1 cellular context compared by ENCODE assay signal in the genomic region with DNA sequence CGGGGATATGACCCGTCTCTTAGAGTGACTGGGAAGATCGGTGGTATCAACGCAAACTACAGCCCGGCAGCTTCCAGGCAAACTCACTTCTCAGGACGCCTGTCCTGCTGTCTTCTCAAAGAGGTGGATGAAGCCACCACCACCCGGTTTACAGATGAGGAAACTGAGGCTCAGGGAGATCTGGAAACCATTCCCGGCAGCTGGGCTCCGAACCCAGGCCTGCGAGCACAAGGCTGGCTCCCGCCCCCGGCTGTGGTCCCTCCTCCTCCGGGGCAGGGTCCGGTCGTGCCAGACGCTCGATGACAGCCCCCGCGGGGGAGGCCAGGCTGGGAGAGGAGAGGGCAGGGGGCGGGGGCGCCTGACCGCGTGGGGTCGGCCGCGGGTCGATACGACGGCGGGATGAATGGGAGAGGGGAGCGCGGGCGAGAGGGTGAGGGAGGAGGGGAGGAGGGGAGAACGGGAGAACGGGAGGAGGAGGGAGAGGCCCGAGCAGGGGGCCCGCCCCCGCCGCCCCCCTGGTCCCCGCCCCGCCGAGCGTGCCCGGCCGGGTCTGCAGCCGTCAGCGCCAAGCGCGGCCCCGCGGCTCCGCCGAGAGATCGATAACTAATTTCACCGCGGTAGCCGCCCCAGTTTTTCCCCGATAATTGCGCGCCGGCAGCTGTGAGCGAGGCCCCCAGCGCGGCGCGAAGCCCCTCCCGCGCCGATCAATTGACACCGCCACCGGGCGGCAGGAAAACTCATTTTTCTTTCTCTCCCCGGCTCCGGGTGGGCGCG.
TF ChIP-seq lines count a peak whose summit lies in the region.

No MANE protein-coding gene starts in this region.

TF ChIP-seq in HepG2, 621 proteins besides CTCF, POLR2A, EP300 and RAD21 (continued from another document and continues in another):
- TF ChIP-seq, protein P1, sequence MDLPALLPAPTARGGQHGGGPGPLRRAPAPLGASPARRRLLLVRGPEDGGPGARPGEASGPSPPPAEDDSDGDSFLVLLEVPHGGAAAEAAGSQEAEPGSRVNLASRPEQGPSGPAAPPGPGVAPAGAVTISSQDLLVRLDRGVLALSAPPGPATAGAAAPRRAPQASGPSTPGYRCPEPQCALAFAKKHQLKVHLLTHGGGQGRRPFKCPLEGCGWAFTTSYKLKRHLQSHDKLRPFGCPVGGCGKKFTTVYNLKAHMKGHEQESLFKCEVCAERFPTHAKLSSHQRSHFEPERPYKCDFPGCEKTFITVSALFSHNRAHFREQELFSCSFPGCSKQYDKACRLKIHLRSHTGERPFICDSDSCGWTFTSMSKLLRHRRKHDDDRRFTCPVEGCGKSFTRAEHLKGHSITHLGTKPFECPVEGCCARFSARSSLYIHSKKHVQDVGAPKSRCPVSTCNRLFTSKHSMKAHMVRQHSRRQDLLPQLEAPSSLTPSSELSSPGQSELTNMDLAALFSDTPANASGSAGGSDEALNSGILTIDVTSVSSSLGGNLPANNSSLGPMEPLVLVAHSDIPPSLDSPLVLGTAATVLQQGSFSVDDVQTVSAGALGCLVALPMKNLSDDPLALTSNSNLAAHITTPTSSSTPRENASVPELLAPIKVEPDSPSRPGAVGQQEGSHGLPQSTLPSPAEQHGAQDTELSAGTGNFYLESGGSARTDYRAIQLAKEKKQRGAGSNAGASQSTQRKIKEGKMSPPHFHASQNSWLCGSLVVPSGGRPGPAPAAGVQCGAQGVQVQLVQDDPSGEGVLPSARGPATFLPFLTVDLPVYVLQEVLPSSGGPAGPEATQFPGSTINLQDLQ (CRISPR knock-in tag; IDR thresholded peaks at IDR 0.05), result no peak
- TF ChIP-seq EHMT2 (IDR thresholded peaks at IDR 0.05; ENCODE audit: borderline replicate concordance, low read depth, low read length) (no peak), ZNF629 (CRISPR knock-in tag; conservative IDR thresholded peaks at IDR 0.05) (peak; percentile 51), ZBTB21 (CRISPR knock-in tag; IDR thresholded peaks at IDR 0.05) (no peak), BCL6 (CRISPR knock-in tag; IDR thresholded peaks at IDR 0.05) (peak; percentile 60), ZMAT3 (CRISPR knock-in tag; conservative IDR thresholded peaks at IDR 0.05) (no peak), SKI (IDR thresholded peaks at IDR 0.05; ENCODE audit: partially characterized antibody) (no peak), PHB2 (IDR thresholded peaks at IDR 0.05; ENCODE audit: partially characterized antibody) (no peak), ZNF556 (CRISPR knock-in tag; IDR thresholded peaks at IDR 0.05; ENCODE audit: borderline replicate concordance) (peak; percentile 80), HDAC2 (CRISPR knock-in tag; IDR thresholded peaks at IDR 0.05) (no peak), SPEN (CRISPR knock-in tag; IDR thresholded peaks at IDR 0.05; ENCODE audit: low read depth) (0 out of 2 replicates have a peak, but pooled peaks have one; percentile 39), ZNF180 (CRISPR knock-in tag; IDR thresholded peaks at IDR 0.05; ENCODE audit: borderline replicate concordance, low read depth) (no peak), ATRX (CRISPR knock-in tag; IDR thresholded peaks at IDR 0.05; ENCODE audit: borderline replicate concordance) (no peak), THAP11 (CRISPR knock-in tag; IDR thresholded peaks at IDR 0.05) (no peak), PRPF4 (IDR thresholded peaks at IDR 0.05; ENCODE audit: low read depth, low read length, poor library complexity, severe bottlenecking) (no peak), HIVEP1 (CRISPR knock-in tag; IDR thresholded peaks at IDR 0.05) (peak; percentile 58; the same call in 1 of the 2 replicates), ZNF607 (CRISPR knock-in tag; IDR thresholded peaks at IDR 0.05; ENCODE audit: borderline replicate concordance) (peak; percentile 74), ZNF33B (CRISPR knock-in tag; IDR thresholded peaks at IDR 0.05) (no peak), SAFB2 (CRISPR knock-in tag; IDR thresholded peaks at IDR 0.05; ENCODE audit: borderline replicate concordance, low read depth) (0 out of 2 replicates have a peak, but pooled peaks have one; percentile 29), ZNF10 (CRISPR knock-in tag; IDR thresholded peaks at IDR 0.05; ENCODE audit: borderline replicate concordance, low read depth) (no peak), KLF6 (CRISPR knock-in tag; IDR thresholded peaks at IDR 0.05) (no peak), ZNF30 (CRISPR knock-in tag; IDR thresholded peaks at IDR 0.05) (no peak), KLF12 (CRISPR knock-in tag; IDR thresholded peaks at IDR 0.05; ENCODE audit: borderline replicate concordance) (0 out of 2 replicates have a peak, but pooled peaks have one; percentile 30), TCF7 (IDR thresholded peaks at IDR 0.05; ENCODE audit: low read depth) (peak; percentile 56; the same call in 1 of the 2 replicates)
- TF ChIP-seq, protein P2, sequence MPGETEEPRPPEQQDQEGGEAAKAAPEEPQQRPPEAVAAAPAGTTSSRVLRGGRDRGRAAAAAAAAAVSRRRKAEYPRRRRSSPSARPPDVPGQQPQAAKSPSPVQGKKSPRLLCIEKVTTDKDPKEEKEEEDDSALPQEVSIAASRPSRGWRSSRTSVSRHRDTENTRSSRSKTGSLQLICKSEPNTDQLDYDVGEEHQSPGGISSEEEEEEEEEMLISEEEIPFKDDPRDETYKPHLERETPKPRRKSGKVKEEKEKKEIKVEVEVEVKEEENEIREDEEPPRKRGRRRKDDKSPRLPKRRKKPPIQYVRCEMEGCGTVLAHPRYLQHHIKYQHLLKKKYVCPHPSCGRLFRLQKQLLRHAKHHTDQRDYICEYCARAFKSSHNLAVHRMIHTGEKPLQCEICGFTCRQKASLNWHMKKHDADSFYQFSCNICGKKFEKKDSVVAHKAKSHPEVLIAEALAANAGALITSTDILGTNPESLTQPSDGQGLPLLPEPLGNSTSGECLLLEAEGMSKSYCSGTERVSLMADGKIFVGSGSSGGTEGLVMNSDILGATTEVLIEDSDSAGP (CRISPR knock-in tag; IDR thresholded peaks at IDR 0.05; ENCODE audit: borderline replicate concordance), result peak; percentile 20; the same call in 1 of the 2 replicates
- TF ChIP-seq, protein P3, sequence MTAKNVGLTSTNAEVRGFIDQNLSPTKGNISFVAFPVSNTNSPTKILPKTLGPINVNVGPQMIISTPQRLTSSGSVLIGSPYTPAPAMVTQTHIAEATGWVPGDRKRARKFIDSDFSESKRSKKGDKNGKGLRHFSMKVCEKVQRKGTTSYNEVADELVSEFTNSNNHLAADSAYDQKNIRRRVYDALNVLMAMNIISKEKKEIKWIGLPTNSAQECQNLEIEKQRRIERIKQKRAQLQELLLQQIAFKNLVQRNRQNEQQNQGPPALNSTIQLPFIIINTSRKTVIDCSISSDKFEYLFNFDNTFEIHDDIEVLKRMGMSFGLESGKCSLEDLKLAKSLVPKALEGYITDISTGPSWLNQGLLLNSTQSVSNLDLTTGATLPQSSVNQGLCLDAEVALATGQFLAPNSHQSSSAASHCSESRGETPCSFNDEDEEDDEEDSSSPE (CRISPR knock-in tag; IDR thresholded peaks at IDR 0.05), result no peak; the same call in 1 of the 2 replicates
- TF ChIP-seq, protein P4, sequence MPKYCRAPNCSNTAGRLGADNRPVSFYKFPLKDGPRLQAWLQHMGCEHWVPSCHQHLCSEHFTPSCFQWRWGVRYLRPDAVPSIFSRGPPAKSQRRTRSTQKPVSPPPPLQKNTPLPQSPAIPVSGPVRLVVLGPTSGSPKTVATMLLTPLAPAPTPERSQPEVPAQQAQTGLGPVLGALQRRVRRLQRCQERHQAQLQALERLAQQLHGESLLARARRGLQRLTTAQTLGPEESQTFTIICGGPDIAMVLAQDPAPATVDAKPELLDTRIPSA (CRISPR knock-in tag; IDR thresholded peaks at IDR 0.05; ENCODE audit: borderline replicate concordance), result no peak
- TF ChIP-seq, protein P5, sequence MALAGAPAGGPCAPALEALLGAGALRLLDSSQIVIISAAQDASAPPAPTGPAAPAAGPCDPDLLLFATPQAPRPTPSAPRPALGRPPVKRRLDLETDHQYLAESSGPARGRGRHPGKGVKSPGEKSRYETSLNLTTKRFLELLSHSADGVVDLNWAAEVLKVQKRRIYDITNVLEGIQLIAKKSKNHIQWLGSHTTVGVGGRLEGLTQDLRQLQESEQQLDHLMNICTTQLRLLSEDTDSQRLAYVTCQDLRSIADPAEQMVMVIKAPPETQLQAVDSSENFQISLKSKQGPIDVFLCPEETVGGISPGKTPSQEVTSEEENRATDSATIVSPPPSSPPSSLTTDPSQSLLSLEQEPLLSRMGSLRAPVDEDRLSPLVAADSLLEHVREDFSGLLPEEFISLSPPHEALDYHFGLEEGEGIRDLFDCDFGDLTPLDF (CRISPR knock-in tag; IDR thresholded peaks at IDR 0.05), result no peak
- TF ChIP-seq, protein P6, sequence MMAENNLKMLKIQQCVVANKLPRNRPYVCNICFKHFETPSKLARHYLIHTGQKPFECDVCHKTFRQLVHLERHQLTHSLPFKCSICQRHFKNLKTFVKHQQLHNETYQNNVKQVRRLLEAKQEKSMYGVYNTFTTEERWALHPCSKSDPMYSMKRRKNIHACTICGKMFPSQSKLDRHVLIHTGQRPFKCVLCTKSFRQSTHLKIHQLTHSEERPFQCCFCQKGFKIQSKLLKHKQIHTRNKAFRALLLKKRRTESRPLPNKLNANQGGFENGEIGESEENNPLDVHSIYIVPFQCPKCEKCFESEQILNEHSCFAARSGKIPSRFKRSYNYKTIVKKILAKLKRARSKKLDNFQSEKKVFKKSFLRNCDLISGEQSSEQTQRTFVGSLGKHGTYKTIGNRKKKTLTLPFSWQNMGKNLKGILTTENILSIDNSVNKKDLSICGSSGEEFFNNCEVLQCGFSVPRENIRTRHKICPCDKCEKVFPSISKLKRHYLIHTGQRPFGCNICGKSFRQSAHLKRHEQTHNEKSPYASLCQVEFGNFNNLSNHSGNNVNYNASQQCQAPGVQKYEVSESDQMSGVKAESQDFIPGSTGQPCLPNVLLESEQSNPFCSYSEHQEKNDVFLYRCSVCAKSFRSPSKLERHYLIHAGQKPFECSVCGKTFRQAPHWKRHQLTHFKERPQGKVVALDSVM (CRISPR knock-in tag; IDR thresholded peaks at IDR 0.05), result no peak
- TF ChIP-seq, protein P7, sequence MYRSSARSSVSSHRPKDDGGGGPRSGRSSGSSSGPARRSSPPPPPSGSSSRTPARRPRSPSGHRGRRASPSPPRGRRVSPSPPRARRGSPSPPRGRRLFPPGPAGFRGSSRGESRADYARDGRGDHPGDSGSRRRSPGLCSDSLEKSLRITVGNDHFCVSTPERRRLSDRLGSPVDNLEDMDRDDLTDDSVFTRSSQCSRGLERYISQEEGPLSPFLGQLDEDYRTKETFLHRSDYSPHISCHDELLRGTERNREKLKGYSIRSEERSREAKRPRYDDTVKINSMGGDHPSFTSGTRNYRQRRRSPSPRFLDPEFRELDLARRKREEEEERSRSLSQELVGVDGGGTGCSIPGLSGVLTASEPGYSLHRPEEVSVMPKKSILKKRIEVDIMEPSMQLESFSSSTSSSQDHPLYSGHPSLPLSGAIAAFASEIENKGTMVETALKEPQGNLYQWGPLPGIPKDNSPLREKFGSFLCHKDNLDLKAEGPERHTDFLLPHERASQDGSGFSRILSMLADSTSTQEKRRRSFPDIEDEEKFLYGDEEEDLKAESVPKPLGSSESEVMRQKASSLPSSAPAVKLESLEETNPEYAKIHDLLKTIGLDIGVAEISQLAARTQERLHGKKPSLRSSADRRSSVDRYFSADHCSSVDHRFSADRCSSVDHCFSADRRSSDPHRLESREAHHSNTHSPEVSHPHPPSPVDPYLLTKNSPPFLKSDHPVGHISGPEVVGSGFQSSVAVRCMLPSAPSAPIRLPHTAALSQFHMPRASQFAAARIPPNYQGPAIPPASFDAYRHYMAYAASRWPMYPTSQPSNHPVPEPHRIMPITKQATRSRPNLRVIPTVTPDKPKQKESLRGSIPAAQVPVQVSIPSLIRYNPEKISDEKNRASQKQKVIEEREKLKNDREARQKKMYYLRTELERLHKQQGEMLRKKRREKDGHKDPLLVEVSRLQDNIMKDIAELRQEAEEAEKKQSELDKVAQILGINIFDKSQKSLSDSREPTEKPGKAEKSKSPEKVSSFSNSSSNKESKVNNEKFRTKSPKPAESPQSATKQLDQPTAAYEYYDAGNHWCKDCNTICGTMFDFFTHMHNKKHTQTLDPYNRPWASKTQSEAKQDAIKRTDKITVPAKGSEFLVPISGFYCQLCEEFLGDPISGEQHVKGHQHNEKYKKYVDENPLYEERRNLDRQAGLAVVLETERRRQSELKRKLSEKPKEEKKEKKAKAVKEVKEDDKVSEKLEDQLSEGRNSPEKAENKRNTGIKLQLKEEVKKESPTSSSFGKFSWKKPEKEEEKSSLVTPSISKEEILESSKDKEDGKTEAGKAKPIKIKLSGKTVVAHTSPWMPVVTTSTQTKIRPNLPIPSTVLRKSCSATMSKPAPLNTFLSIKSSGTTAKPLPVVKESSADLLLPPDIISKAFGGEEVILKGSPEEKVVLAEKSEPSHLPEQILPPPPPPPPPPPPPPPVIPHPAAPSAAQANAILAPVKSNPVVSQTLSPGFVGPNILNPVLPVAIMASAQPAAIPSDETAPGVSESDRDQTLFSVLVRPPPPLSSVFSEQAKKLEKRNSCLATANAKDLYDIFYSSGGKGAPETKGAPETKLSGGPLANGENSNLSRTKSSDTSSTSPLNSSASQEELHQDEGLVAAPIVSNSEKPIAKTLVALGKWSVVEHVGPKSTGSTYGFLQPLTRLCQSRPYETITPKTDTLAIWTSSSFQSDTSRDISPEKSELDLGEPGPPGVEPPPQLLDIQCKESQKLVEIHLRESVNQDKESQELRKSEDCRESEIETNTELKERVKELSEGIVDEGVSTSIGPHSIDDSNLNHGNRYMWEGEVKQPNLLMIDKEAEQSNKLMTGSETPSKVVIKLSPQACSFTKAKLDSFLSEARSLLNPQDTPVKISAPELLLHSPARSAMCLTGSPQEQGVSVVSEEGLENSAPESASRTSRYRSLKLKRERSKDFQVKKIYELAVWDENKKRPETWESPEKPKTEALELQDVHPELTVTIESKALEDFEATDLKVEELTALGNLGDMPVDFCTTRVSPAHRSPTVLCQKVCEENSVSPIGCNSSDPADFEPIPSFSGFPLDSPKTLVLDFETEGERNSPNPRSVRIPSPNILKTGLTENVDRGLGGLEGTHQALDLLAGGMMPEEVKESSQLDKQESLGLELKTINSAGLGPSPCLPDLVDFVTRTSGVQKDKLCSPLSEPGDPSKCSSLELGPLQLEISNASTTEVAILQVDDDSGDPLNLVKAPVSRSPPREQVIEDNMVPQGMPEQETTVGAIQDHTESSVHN (CRISPR knock-in tag; IDR thresholded peaks at IDR 0.05), result no peak
- TF ChIP-seq, protein P8, sequence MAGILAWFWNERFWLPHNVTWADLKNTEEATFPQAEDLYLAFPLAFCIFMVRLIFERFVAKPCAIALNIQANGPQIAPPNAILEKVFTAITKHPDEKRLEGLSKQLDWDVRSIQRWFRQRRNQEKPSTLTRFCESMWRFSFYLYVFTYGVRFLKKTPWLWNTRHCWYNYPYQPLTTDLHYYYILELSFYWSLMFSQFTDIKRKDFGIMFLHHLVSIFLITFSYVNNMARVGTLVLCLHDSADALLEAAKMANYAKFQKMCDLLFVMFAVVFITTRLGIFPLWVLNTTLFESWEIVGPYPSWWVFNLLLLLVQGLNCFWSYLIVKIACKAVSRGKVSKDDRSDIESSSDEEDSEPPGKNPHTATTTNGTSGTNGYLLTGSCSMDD (CRISPR knock-in tag; IDR thresholded peaks at IDR 0.05), result no peak
